8 cellular contexts compared by ENCODE assay signal in genomic region chr17:31581022-31581483, GRCh38.
DNase-seq lines count a peak whose midpoint lies in the region; ATAC-seq and TF ChIP-seq lines count a peak whose summit lies in the region.

No MANE protein-coding gene starts in this region.

- H3K36me3 ChIP-seq in hepatocyte (replicated peaks; ENCODE audit: insufficient read depth, low read depth) = no peaks in the 10 kb centered on the region

- H3K4me3 ChIP-seq in astrocyte of the cerebellum (ENCODE audit: low read depth, low read length) = no peak overlapping the region
- H3K4me3 ChIP-seq in hepatocyte = no peak overlapping the region

- peak; percentile 79 for DNase-seq in astrocyte of the cerebellum (ENCODE audit: low read depth)
- no peak for DNase-seq in hepatocyte (ENCODE audit: low spot score)
- DNase-seq in stimulated activated naive CD8-positive, alpha-beta T cell treated with anti-CD3 and anti-CD28 coated beads, Interleukin-15, Interleukin-2, amounts not matched to agents 100 U/mL and 50 U/mL, for 24 hours = no peak
- DNase-seq in GM10266 (ENCODE audit: extremely low spot score) = no peak
- DNase-seq in iPS-NIHi7 (ENCODE audit: extremely low spot score) = no peak
- no peak for DNase-seq in NCI-H1048 (lab: John Stamatoyannopoulos, UW)

- H4K20me1 ChIP-seq in hepatocyte (ENCODE audit: insufficient read depth, poor library complexity, severe bottlenecking) = no peaks in the 10 kb centered on the region

- H2AFZ ChIP-seq in hepatocyte = no peak overlapping the region

- 78% methylated on average over 13 of the region's 13 CpGs for WGBS in hepatocyte (ENCODE audit: low lambda C conversion rate, missing lambda C conversion rate)

- H3K4me2 ChIP-seq in hepatocyte = no peak overlapping the region

- in situ Hi-C loops in astrocyte of the cerebellum (cut with HindIII; ENCODE audit: low sequenced_read_pairs) = no loop called here

- no peaks in the 10 kb centered on the region for H3K9me2 ChIP-seq in hepatocyte (replicated peaks; ENCODE audit: insufficient read depth)

- ATAC-seq in HG03565 (IDR thresholded peaks at IDR 0.05; ENCODE audit: unreplicated experiment) = peak; percentile 12
- ATAC-seq in stimulated activated naive CD8-positive, alpha-beta T cell treated with anti-CD3 and anti-CD28 coated beads, Interleukin-15, Interleukin-2, amounts not matched to agents 100 U/mL and 50 U/mL, for 24 hours = peak; percentile 16
- ATAC-seq in GM21367 (IDR thresholded peaks at IDR 0.05; ENCODE audit: unreplicated experiment) = no peak

- H3K79me2 ChIP-seq in hepatocyte = peaks cover 8% of the 10 kb centered on the region

- no peaks in the 10 kb centered on the region for H3K27me3 ChIP-seq in hepatocyte

- H3K9me3 ChIP-seq in hepatocyte (ENCODE audit: low read depth) = no peaks in the 10 kb centered on the region

- TF ChIP-seq CTCF in astrocyte of the cerebellum (IDR thresholded peaks at IDR 0.05; ENCODE audit: low read depth, low read length, missing control alignments) (no peak), hepatocyte (IDR thresholded peaks at IDR 0.05; ENCODE audit: poor library complexity) (no peak), GM10266 (IDR thresholded peaks at IDR 0.05; ENCODE audit: control insufficient read depth, insufficient read depth, low read depth, missing control alignments) (no peak)

- peak overlapping the region; percentile 20 for H3K27ac ChIP-seq in hepatocyte

- peaks cover 3% of the 10 kb centered on the region for H3K4me1 ChIP-seq in hepatocyte (ENCODE audit: insufficient read depth)
